In genomic region chr10:125839176-125839575, GRCh38 we compare ENCODE assay signal across 23 cellular contexts. TPM values are rescaled to one million over a fixed set of nuclear protein-coding genes. Genes with fewer than 3 reads are reported as not detected.
"Had no signal": no experiment of that assay in that cellular context is flagged by ENCODE, and none has a peak within 500 bp of the region (broad histone marks: within the 10 kb centered on the region; RNA-seq: fewer than 3 reads in every experiment).

No MANE protein-coding gene starts in this region.

- ATAC-seq: activated T-cell treated with anti-CD3 and anti-CD28 coated beads, Interleukin-2, amount 50 U/mL, for 4 hours; gastrocnemius medialis; natural killer cell treated with Interleukin-12 subunit alpha and Interleukin-12 subunit beta and Interleukin-15 and Interleukin-18, amount 100 ng/mL, for 72 hours; right cardiac atrium had no signal

- H3K4me3 ChIP-seq: adrenal gland, ascending aorta, esophagus muscularis mucosa, gastrocnemius medialis, left ventricle myocardium inferior, stomach, suprapubic skin, tibial nerve had no signal

- H3K4me1 Mint-ChIP-seq: activated naive CD4-positive, alpha-beta T cell treated with anti-CD3 and anti-CD28 coated beads, Interleukin-2, amount 10 ng/mL, durations not matched to agents 7 days and 5 days had no signal

- H3K9me3 Mint-ChIP-seq: activated naive CD4-positive, alpha-beta T cell treated with anti-CD3 and anti-CD28 coated beads, Interleukin-2, amount 10 ng/mL, durations not matched to agents 7 days and 5 days; activated T-cell treated with anti-CD3 and anti-CD28 coated beads, Interleukin-2, amount 50 U/mL, for 4 hours; mesothelial cell of epicardium; natural killer cell treated with Interleukin-12 subunit alpha and Interleukin-12 subunit beta and Interleukin-15 and Interleukin-18, amount 100 ng/mL, for 72 hours had no signal

- DNase-seq: activated CD4-positive, alpha-beta T cell treated with anti-CD3 and anti-CD28 coated beads for 1 hour; activated effector memory CD4-positive, alpha-beta T cell treated with Interleukin-2 at 50 U/mL for 16 hours; activated naive CD4-positive, alpha-beta T cell treated with anti-CD3 and anti-CD28 coated beads, Interleukin-2, amount 10 ng/mL, durations not matched to agents 7 days and 5 days; activated T-cell treated with anti-CD3 and anti-CD28 coated beads, Interleukin-2, amount 50 U/mL, for 4 hours; adrenal gland; central memory CD4-positive, alpha-beta T cell; effector memory CD4-positive, alpha-beta T cell; gastrocnemius medialis; hypothalamus; left ventricle myocardium inferior; mammary epithelial cell; stimulated activated CD4-positive, alpha-beta T cell treated with anti-CD3 and anti-CD28 coated beads, Interleukin-4, amount 100 ng/mL, for 4 hours; stomach; T-helper 9 cell had no signal

- H3K27me3 ChIP-seq: adrenal gland, ascending aorta, esophagus muscularis mucosa, gastrocnemius medialis, stomach, suprapubic skin, tibial nerve had no signal

- H3K4me1 ChIP-seq: ascending aorta, gastrocnemius medialis, parathyroid adenoma, suprapubic skin had no signal

- H3K4me3 Mint-ChIP-seq: activated naive CD4-positive, alpha-beta T cell treated with anti-CD3 and anti-CD28 coated beads, Interleukin-2, amount 10 ng/mL, durations not matched to agents 7 days and 5 days; activated T-cell treated with anti-CD3 and anti-CD28 coated beads, Interleukin-2, amount 50 U/mL, for 4 hours; mesothelial cell of epicardium; natural killer cell treated with Interleukin-12 subunit alpha and Interleukin-12 subunit beta and Interleukin-15 and Interleukin-18, amount 100 ng/mL, for 72 hours had no signal

- H3K27ac ChIP-seq: adrenal gland, ascending aorta, esophagus muscularis mucosa, gastrocnemius medialis, left ventricle myocardium inferior, parathyroid adenoma, suprapubic skin, tibial nerve had no signal

- H3K9me3 ChIP-seq: adrenal gland, ascending aorta, esophagus muscularis mucosa, gastrocnemius medialis, left ventricle myocardium inferior, stomach, suprapubic skin, tibial nerve had no signal

- H3K27ac Mint-ChIP-seq: activated naive CD4-positive, alpha-beta T cell treated with anti-CD3 and anti-CD28 coated beads, Interleukin-2, amount 10 ng/mL, durations not matched to agents 7 days and 5 days; mesothelial cell of epicardium had no signal

- H3K27me3 Mint-ChIP-seq: activated naive CD4-positive, alpha-beta T cell treated with anti-CD3 and anti-CD28 coated beads, Interleukin-2, amount 10 ng/mL, durations not matched to agents 7 days and 5 days; natural killer cell treated with Interleukin-12 subunit alpha and Interleukin-12 subunit beta and Interleukin-15 and Interleukin-18, amount 100 ng/mL, for 72 hours had no signal

RNA-seq across cellular contexts. Expression of gene FANK1, which starts 57.2 kb away (rescaled TPM):
- total RNA-seq: ascending aorta; natural killer cell treated with Interleukin-12 subunit alpha and Interleukin-12 subunit beta and Interleukin-15 and Interleukin-18, amount 100 ng/mL, for 72 hours; T-helper 1 cell treated with Interleukin-12 subunit alpha and Interleukin-12 subunit beta and Interleukin-4 antibody, amounts not matched to agents 30 ng/mL and 1 ng/mL, for 36 hours had no signal
